In the genomic region with DNA sequence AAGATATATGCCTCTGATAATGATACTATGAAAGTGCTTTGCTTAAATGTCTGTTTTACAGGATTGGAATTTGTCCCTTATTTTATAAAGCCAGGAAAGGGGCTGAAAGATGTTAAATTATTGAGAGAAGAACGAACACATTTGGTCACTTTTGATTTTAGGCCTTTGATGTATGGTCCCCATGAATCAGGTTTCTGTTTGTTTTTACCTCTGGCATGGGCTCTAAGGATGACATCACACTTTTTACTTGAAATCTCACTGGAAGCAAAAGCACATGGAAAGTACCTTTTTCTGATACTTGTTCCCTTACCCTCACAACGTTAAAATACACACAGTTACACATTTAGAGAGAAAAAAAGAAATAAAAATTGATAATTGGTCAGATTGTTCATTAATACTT, we compare ENCODE assay signal across 11 cellular contexts. TPM values are rescaled to one million over a fixed set of nuclear protein-coding genes. Genes with fewer than 3 reads are reported as not detected.
DNase-seq lines count a peak whose midpoint lies in the region; ATAC-seq, FAIRE-seq and TF ChIP-seq lines count a peak whose summit lies in the region.
"Had no signal": no experiment of that assay in that cellular context is flagged by ENCODE, and none has a peak within 500 bp of the region (broad histone marks: within the 10 kb centered on the region; RNA-seq: fewer than 3 reads in every experiment).

No MANE protein-coding gene starts in this region.

- no peak for TF ChIP-seq RAD21 in K562 (CRISPR knock-in tag; conservative IDR thresholded peaks at IDR 0.05 in 1 of 2, IDR thresholded peaks at IDR 0.05 in 1 of 2)

- no peak for ATAC-seq in K562
- ATAC-seq: left colon had no signal

- H3K27ac Mint-ChIP-seq in activated CD4-positive, alpha-beta T cell treated with anti-CD3 and anti-CD28 coated beads, Interleukin-2, amount 10 ng/mL, durations not matched to agents 24 days and 14 days: peak overlapping the region; percentile 91
- no peak overlapping the region for H3K27ac Mint-ChIP-seq in HFFc6
- H3K27ac Mint-ChIP-seq: endodermal cell had no signal

- H3K4me3 ChIP-seq in K562: no peak overlapping the region
- H3K4me3 ChIP-seq in neutrophil (ENCODE audit: low read depth in 1 of 2, low read length in 1 of 2): no peak overlapping the region
- H3K4me3 ChIP-seq: right atrium auricular region had no signal

- TF ChIP-seq CTCF in K562 (IDR thresholded peaks at IDR 0.05 in 2 of 3, conservative IDR thresholded peaks at IDR 0.05 in 1 of 3; ENCODE audit: insufficient read depth in 2 of 3, low read depth in 1 of 3, low read length in 3 of 3) (no peak), neutrophil (IDR thresholded peaks at IDR 0.05) (no peak), HFFc6 (IDR thresholded peaks at IDR 0.05) (no peak)

- peak overlapping the region; percentile 73 for H3K4me3 Mint-ChIP-seq in activated CD4-positive, alpha-beta T cell treated with anti-CD3 and anti-CD28 coated beads, Interleukin-2, amount 10 ng/mL, durations not matched to agents 24 days and 14 days
- H3K4me3 Mint-ChIP-seq in HFFc6: no peak overlapping the region
- H3K4me3 Mint-ChIP-seq: endodermal cell had no signal

- WGBS in K562 (ENCODE audit: insufficient coverage, low coverage, missing lambda C conversion rate): 22% methylated on average over 2 of the region's 2 CpGs

- H3K36me3 Mint-ChIP-seq in activated CD4-positive, alpha-beta T cell treated with anti-CD3 and anti-CD28 coated beads, Interleukin-2, amount 10 ng/mL, durations not matched to agents 24 days and 14 days (ENCODE audit: low read depth): peaks cover 43% of the 10 kb centered on the region
- H3K36me3 Mint-ChIP-seq in HFFc6 (ENCODE audit: low read depth): no peaks in the 10 kb centered on the region; the same call in 1 of the 2 replicates

- no peaks in the 10 kb centered on the region for H3K27me3 Mint-ChIP-seq in activated CD4-positive, alpha-beta T cell treated with anti-CD3 and anti-CD28 coated beads, Interleukin-2, amount 10 ng/mL, durations not matched to agents 24 days and 14 days
- H3K27me3 Mint-ChIP-seq in HFFc6 (ENCODE audit: insufficient read depth): no peaks in the 10 kb centered on the region; the same call in 1 of the 2 replicates

- peaks cover 3% of the 10 kb centered on the region for H3K9me1 ChIP-seq in K562 (ENCODE audit: control insufficient read depth, insufficient read depth, low read length)

- no peak overlapping the region for H2AFZ ChIP-seq in K562 (ENCODE audit: low read depth, low read length)

- H3K36me3 ChIP-seq in K562 (ENCODE audit: control insufficient read depth, insufficient read depth, low read length): peaks cover 34% of the 10 kb centered on the region; the same call in 2 of the 3 replicates
- peaks cover 9% of the 10 kb centered on the region for H3K36me3 ChIP-seq in neutrophil
- H3K36me3 ChIP-seq: right atrium auricular region had no signal

- CTCF ChIA-PET in K562 (lab: Yijun Ruan, JAX; ENCODE audit: low intra/inter-chr PET ratio): no interaction called here

- H3K27me3 ChIP-seq in K562 (ENCODE audit: control insufficient read depth in 2 of 2, insufficient read depth in 2 of 2, low read length in 2 of 2) (no peaks in the 10 kb centered on the region), neutrophil (no peaks in the 10 kb centered on the region)
- H3K27me3 ChIP-seq: right atrium auricular region had no signal

- H3K4me1 Mint-ChIP-seq in activated CD4-positive, alpha-beta T cell treated with anti-CD3 and anti-CD28 coated beads, Interleukin-2, amount 10 ng/mL, durations not matched to agents 24 days and 14 days: peaks cover 76% of the 10 kb centered on the region
- H3K4me1 Mint-ChIP-seq in HFFc6 (ENCODE audit: low read depth): peaks cover 78% of the 10 kb centered on the region

- BruUV-seq in K562 (replicated peaks; lab: Mats Ljungman, UMichigan): no TSS peak

- H3K4me1 ChIP-seq in K562 (replicated peaks in 1 of 2; ENCODE audit: control insufficient read depth in 2 of 2, insufficient read depth in 2 of 2, low read length in 2 of 2) (peaks cover 6 to 26% of the 10 kb centered on the region in 2 experiments), neutrophil (ENCODE audit: control insufficient read depth in 1 of 2, insufficient read depth in 1 of 2, low read depth in 1 of 2, low read length in 1 of 2) (peaks cover 28 to 35% of the 10 kb centered on the region in 2 experiments)

- no peaks in the 10 kb centered on the region for H3K9me3 Mint-ChIP-seq in activated CD4-positive, alpha-beta T cell treated with anti-CD3 and anti-CD28 coated beads, Interleukin-2, amount 10 ng/mL, durations not matched to agents 24 days and 14 days
- no peaks in the 10 kb centered on the region for H3K9me3 Mint-ChIP-seq in HFFc6
- H3K9me3 Mint-ChIP-seq: endodermal cell had no signal

- H4K20me1 ChIP-seq in K562 (replicated peaks; ENCODE audit: control insufficient read depth, insufficient read depth, low read length): peaks cover 14% of the 10 kb centered on the region; the same call in 1 of the 2 replicates

- intact Hi-C loops in activated CD4-positive, alpha-beta T cell treated with anti-CD3 and anti-CD28 coated beads, Interleukin-2, amount 10 ng/mL, durations not matched to agents 24 days and 14 days (cut with micrococcal nuclease): loop anchor here (5.0 kb wide), 2 partner anchors 201 to 256 kb away; a partner anchor contains a TSS
- intact Hi-C loops in K562 (cut with micrococcal nuclease): no loop called here

- no peak overlapping the region for H3K9ac ChIP-seq in K562 (ENCODE audit: insufficient read depth in 1 of 2, low read depth in 2 of 2, low read length in 2 of 2)

- no peaks in the 10 kb centered on the region for H3K9me3 ChIP-seq in K562 (replicated peaks; ENCODE audit: control insufficient read depth, insufficient read depth, low read depth, low read length)
- no peaks in the 10 kb centered on the region for H3K9me3 ChIP-seq in neutrophil
- H3K9me3 ChIP-seq: right atrium auricular region had no signal

- TF ChIP-seq EP300 in K562 (IDR thresholded peaks at IDR 0.05; ENCODE audit: low read length): no peak

- in situ Hi-C loops in K562 (cut with MboI): no loop called here

- peaks cover 97% of the 10 kb centered on the region for H3K79me2 ChIP-seq in K562 (ENCODE audit: control insufficient read depth, insufficient read depth, low read length)

- no peak for FAIRE-seq in K562 (lab: Jason Lieb, UNC)

- no peak for TF ChIP-seq POLR2A in K562 (conservative IDR thresholded peaks at IDR 0.05)

- no peak overlapping the region for H3K4me2 ChIP-seq in K562 (ENCODE audit: insufficient read depth, low read length)

- POLR2A ChIA-PET in K562 (lab: Yijun Ruan, JAX): interaction anchor here (1.2 kb wide), 1 partner anchor 15 kb away, joined by 3 read pairs; no protein-coding TSS in a partner anchor

- no peak for DNase-seq in activated CD4-positive, alpha-beta T cell treated with anti-CD3 and anti-CD28 coated beads, Interleukin-2, amount 10 ng/mL, durations not matched to agents 24 days and 14 days
- no peak for DNase-seq in activated CD4-positive, alpha-beta T cell treated with anti-CD3 and anti-CD28 coated beads, Interleukin-2, amount 50 U/mL, for 48 hours
- DNase-seq in M059J (ENCODE audit: low read depth): peak; percentile 29
- no peak for DNase-seq in K562 (ENCODE audit: extremely low read depth in 1 of 4, low spot score in 3 of 4)
- DNase-seq in HFFc6: no peak
- DNase-seq in NCI-H526 (lab: John Stamatoyannopoulos, UW): no peak
- DNase-seq in occipital lobe (lab: John Stamatoyannopoulos, UW): no peak
- DNase-seq: endodermal cell, left colon had no signal

- H3K27ac ChIP-seq in K562 (ENCODE audit: extremely low read depth, low read depth, low read length) (no peak overlapping the region; the same call in 2 of the 3 replicates), neutrophil (peak overlapping the region; percentile 26)

TF ChIP-seq in K562, 482 proteins besides CTCF, POLR2A, EP300 and RAD21 (continues in another document):
- TF ChIP-seq KDM1A (IDR thresholded peaks at IDR 0.05): peak; percentile 22 to 23; a peak in 1 of 4 replicates
- peak; percentile 45 for TF ChIP-seq ZNF316 (IDR thresholded peaks at IDR 0.05)
- peak; percentile 63 for TF ChIP-seq MAFG (tag; conservative IDR thresholded peaks at IDR 0.05)
- TF ChIP-seq JUND (IDR thresholded peaks at IDR 0.05; ENCODE audit: borderline replicate concordance, low read depth, low read length): no peak
- peak; percentile 55 for TF ChIP-seq JUND (tag; IDR thresholded peaks at IDR 0.05; ENCODE audit: borderline replicate concordance, low read depth, low read length)

RNA-seq across cellular contexts. Expression of a gene that starts 6.9 kb away (rescaled TPM):
- 52.5 and 62.1 TPM in 2 replicates for total RNA-seq in activated CD4-positive, alpha-beta T cell treated with anti-CD3 and anti-CD28 coated beads, Interleukin-2, amount 10 ng/mL, durations not matched to agents 24 days and 14 days
- 29.3 and 58.9 TPM in 2 replicates for total RNA-seq in M059J (2014; rRNA removed; shearing (Covaris generic))
- 32.6 and 75.0 TPM in 2 replicates for total RNA-seq in K562 (2011; cell fraction: chromatin; rRNA removed; ENCODE audit: low replicate concordance)
- total RNA-seq in K562 (2011; cell fraction: nucleolus; rRNA removed): 26.8 and 28.3 TPM in 2 replicates
- total RNA-seq in K562 (2011; cell fraction: nucleoplasm; rRNA removed): 49.0 and 63.9 TPM in 2 replicates
- total RNA-seq in K562 (2014; rRNA removed): 28.6 and 31.4 TPM in 2 replicates
- 21.5 and 24.6 TPM in 2 replicates for total RNA-seq in K562 (2014; rRNA removed; fragmentation: Illumina TruSeq; extraction: Trizol)
- total RNA-seq in K562 (2015; rRNA removed; fragmentation: Illumina TruSeq; extraction: Trizol): 20.1 and 20.5 TPM in 2 replicates
- 33.6 and 34.7 TPM in 2 replicates for total RNA-seq in K562 (2021)
- polyA plus RNA-seq in K562 (2011; rRNA removed): 17.8 and 20.4 TPM in 2 replicates
- 9.9 and 12.8 TPM in 2 replicates for polyA plus RNA-seq in K562 (2011; cell fraction: cytosol; rRNA removed)
- 19.0 and 19.8 TPM in 2 replicates for polyA plus RNA-seq in K562 (2011; cell fraction: nucleus; rRNA removed)
- 10.0 and 11.5 TPM in 2 replicates for polyA plus RNA-seq in K562 (2012)
- 12.3 and 13.3 TPM in 2 replicates for polyA plus RNA-seq in K562 (2014; fragmentation: Illumina TruSeq; extraction: Trizol)
- polyA plus RNA-seq in K562 (2014; fragmentation: Nextera tagmentation; extraction: Ambion mirVana): 1 to 10 TPM; 3.3 to 3.5 TPM
- 12.4 and 16.2 TPM in 2 replicates for polyA plus RNA-seq in K562 (2014; rRNA removed)
- polyA minus RNA-seq in K562 (2011; rRNA and poly(A)+ RNA removed): 32.2 and 36.9 TPM in 2 replicates
- polyA minus RNA-seq in K562 (2011; cell fraction: cytosol; rRNA and poly(A)+ RNA removed): 19.6 and 21.0 TPM in 2 replicates
- polyA minus RNA-seq in K562 (2011; cell fraction: nucleus; rRNA and poly(A)+ RNA removed): 37.8 and 47.7 TPM in 2 replicates
- 10 to 100 TPM; 17.5 to 22.0 (median 21.3) TPM for total RNA-seq in HFFc6 (2021; fragmentation: NEBNext Ultra II Directional; extraction: Animal tissue kit (Norgen Biotek cat#: 25700))
- 12.8 TPM for total RNA-seq in occipital lobe
